ENCODE assay signal across 1 cellular context in genomic region chr15:64774556-64775523, GRCh38.
TF ChIP-seq lines count a peak whose summit lies in the region.

No MANE protein-coding gene starts in this region.

TF ChIP-seq in K562, 482 proteins besides CTCF, POLR2A, EP300 and RAD21 (continued from another document):
- no peak for TF ChIP-seq MNT (conservative IDR thresholded peaks at IDR 0.05)
- no peak for TF ChIP-seq MTA3 (IDR thresholded peaks at IDR 0.05; ENCODE audit: borderline replicate concordance)
